In the genomic region with DNA sequence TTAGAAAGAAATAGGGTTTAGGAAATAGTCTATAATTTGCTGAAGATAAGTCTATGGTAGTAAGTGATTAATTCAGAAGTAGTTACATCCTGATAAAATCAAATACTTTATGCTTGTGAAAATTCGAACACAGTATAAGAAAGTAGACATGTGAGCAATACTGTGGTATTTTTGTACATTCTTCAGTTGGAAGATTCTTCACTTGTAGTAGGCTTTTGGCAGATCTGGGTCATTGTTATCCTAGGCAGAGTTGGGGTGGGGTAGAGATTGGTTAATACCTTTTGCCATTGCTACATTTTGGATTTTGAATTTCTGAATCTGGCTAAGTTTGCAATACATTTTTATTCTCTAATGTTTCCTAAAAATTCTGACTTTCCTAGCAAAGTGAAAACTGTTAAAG, we compare ENCODE assay signal across 18 cellular contexts.
"Had no signal": no experiment of that assay in that cellular context is flagged by ENCODE, and none has a peak within 500 bp of the region (broad histone marks: within the 10 kb centered on the region; RNA-seq: fewer than 3 reads in every experiment).

No MANE protein-coding gene starts in this region.

- H3K27ac Mint-ChIP-seq: immature natural killer cell; naive B cell; nephron progenitor cell; stimulated activated memory B cell treated with anti-CD40 and anti-IgM and Interleukin-4, amounts not matched to agents 10 μg/mL and 1 μg/mL and 100 μg/mL, for 72 hours; stimulated activated naive CD8-positive, alpha-beta T cell treated with anti-CD3 and anti-CD28 coated beads, Interleukin-15, Interleukin-2, amounts not matched to agents 100 ng/mL and 50 ng/mL, for 24 hours had no signal

- H3K4me3 Mint-ChIP-seq: immature natural killer cell; naive B cell; nephron progenitor cell; stimulated activated memory B cell treated with anti-CD40 and anti-IgM and Interleukin-4, amounts not matched to agents 10 μg/mL and 1 μg/mL and 100 μg/mL, for 72 hours; stimulated activated naive CD8-positive, alpha-beta T cell treated with anti-CD3 and anti-CD28 coated beads, Interleukin-15, Interleukin-2, amounts not matched to agents 100 ng/mL and 50 ng/mL, for 24 hours had no signal

- H3K27me3 Mint-ChIP-seq: naive B cell; stimulated activated memory B cell treated with anti-CD40 and anti-IgM and Interleukin-4, amounts not matched to agents 10 μg/mL and 1 μg/mL and 100 μg/mL, for 72 hours; stimulated activated naive CD8-positive, alpha-beta T cell treated with anti-CD3 and anti-CD28 coated beads, Interleukin-15, Interleukin-2, amounts not matched to agents 100 ng/mL and 50 ng/mL, for 24 hours had no signal

- H3K9me3 Mint-ChIP-seq: stimulated activated memory B cell treated with anti-CD40 and anti-IgM and Interleukin-4, amounts not matched to agents 10 μg/mL and 1 μg/mL and 100 μg/mL, for 72 hours had no signal

- H3K4me3 ChIP-seq: dorsolateral prefrontal cortex, lung, tibial artery, upper lobe of left lung, uterus had no signal

- ATAC-seq: left cardiac atrium; left ventricle myocardium superior; right cardiac atrium; stimulated activated memory B cell treated with anti-CD40 and anti-IgM and Interleukin-4, amounts not matched to agents 10 μg/mL and 1 μg/mL and 100 μg/mL, for 72 hours had no signal

- H3K4me1 Mint-ChIP-seq: immature natural killer cell; naive B cell; nephron progenitor cell; stimulated activated memory B cell treated with anti-CD40 and anti-IgM and Interleukin-4, amounts not matched to agents 10 μg/mL and 1 μg/mL and 100 μg/mL, for 72 hours had no signal

- H3K36me3 Mint-ChIP-seq: stimulated activated memory B cell treated with anti-CD40 and anti-IgM and Interleukin-4, amounts not matched to agents 10 μg/mL and 1 μg/mL and 100 μg/mL, for 72 hours had no signal

- DNase-seq: cortex of kidney; dorsolateral prefrontal cortex; effector CD8-positive, alpha-beta T cell; immature natural killer cell; kidney; left cardiac atrium; left ventricle myocardium superior; mesendoderm; naive B cell; nephron progenitor cell; right cardiac atrium; stimulated activated CD4-positive, alpha-beta T cell treated with anti-CD3 and anti-CD28 coated beads, Interleukin-4, amount 100 ng/mL, for 1 hour; tibial artery; upper lobe of left lung; uterus had no signal
